Comparison of ENCODE assay signal across 15 cellular contexts in the genomic region with DNA sequence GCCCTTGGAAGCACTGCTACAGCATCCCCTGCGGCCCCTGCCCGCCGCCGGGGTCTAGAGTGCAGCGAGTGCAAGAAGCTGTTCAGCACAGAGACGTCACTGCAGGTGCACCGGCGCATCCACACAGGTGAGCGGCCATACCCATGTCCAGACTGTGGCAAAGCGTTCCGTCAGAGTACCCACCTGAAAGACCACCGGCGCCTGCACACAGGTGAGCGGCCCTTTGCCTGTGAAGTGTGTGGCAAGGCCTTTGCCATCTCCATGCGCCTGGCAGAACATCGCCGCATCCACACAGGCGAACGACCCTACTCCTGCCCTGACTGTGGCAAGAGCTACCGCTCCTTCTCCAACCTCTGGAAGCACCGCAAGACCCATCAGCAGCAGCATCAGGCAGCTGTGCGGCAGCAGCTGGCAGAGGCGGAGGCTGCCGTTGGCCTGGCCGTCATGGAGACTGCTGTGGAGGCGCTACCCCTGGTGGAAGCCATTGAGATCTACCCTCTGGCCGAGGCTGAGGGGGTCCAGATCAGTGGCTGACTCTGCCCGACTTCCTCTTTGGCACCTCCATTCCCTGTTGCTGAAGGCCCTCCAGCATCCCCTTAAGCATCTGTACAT. TPM values are rescaled to one million over a fixed set of nuclear protein-coding genes. Genes with fewer than 3 reads are reported as not detected.
DNase-seq lines count a peak whose midpoint lies in the region; ATAC-seq, FAIRE-seq and TF ChIP-seq lines count a peak whose summit lies in the region.
"Had no signal": no experiment of that assay in that cellular context is flagged by ENCODE, and none has a peak within 500 bp of the region (broad histone marks: within the 10 kb centered on the region; RNA-seq: fewer than 3 reads in every experiment).

No MANE protein-coding gene starts in this region.

- H3K4me3 Mint-ChIP-seq in activated naive CD8-positive, alpha-beta T cell treated with anti-CD3 and anti-CD28 coated beads, Interleukin-2, amount 50 U/mL, for 24 hours: no peak overlapping the region
- no peak overlapping the region for H3K4me3 Mint-ChIP-seq in activated naive CD8-positive, alpha-beta T cell treated with anti-CD3 and anti-CD28 coated beads for 36 hours
- no peak overlapping the region for H3K4me3 Mint-ChIP-seq in Calu3 (ENCODE audit: low read depth, unreplicated experiment)
- H3K4me3 Mint-ChIP-seq in stimulated activated naive B cell treated with anti-CD40 and anti-IgM and Interleukin-4, amounts not matched to agents 10 μg/mL and 1 μg/mL and 100 μg/mL, for 72 hours: no peak overlapping the region
- H3K4me3 Mint-ChIP-seq: CD14-positive monocyte had no signal

- TF ChIP-seq CTCF in Calu3 (IDR thresholded peaks at IDR 0.05; ENCODE audit: unreplicated experiment) (no peak), bronchial epithelial cell (IDR thresholded peaks at IDR 0.05; ENCODE audit: insufficient read depth, low read length, severe bottlenecking) (no peak)

- DNase-seq in activated naive CD8-positive, alpha-beta T cell treated with anti-CD3 and anti-CD28 coated beads, Interleukin-2, amount 50 U/mL, for 24 hours: no peak
- no peak for DNase-seq in activated naive CD8-positive, alpha-beta T cell treated with anti-CD3 and anti-CD28 coated beads for 36 hours
- DNase-seq in Calu3 (no peak), bronchial epithelial cell (ENCODE audit: low read depth) (no peak), Kasumi-1 (lab: John Stamatoyannopoulos, UW) (no peak), SIG-M5 (lab: John Stamatoyannopoulos, UW) (no peak)
- no peak for DNase-seq in stimulated activated naive B cell treated with anti-CD40 and anti-IgM and Interleukin-4, amounts not matched to agents 10 μg/mL and 1 μg/mL and 100 μg/mL, for 72 hours
- DNase-seq: 8988T, DND-41, NCI-H1105 treated with DMSO at 0.1 percent for 48 hours, NCI-H2081 treated with DMSO at 0.1 percent for 48 hours, Right ventricle myocardium superior had no signal

- no peak overlapping the region for H3K4me3 ChIP-seq in bronchial epithelial cell (ENCODE audit: low read depth, low read length)
- H3K4me3 ChIP-seq: GM23248 had no signal

- peaks cover 28% of the 10 kb centered on the region for H3K36me3 ChIP-seq in bronchial epithelial cell (ENCODE audit: control insufficient read depth, insufficient read depth, low read length)

- peaks cover 26% of the 10 kb centered on the region for H3K36me3 Mint-ChIP-seq in activated naive CD8-positive, alpha-beta T cell treated with anti-CD3 and anti-CD28 coated beads, Interleukin-2, amount 50 U/mL, for 24 hours (ENCODE audit: low read depth)
- peaks cover 9% of the 10 kb centered on the region for H3K36me3 Mint-ChIP-seq in activated naive CD8-positive, alpha-beta T cell treated with anti-CD3 and anti-CD28 coated beads for 36 hours
- peaks cover 61% of the 10 kb centered on the region for H3K36me3 Mint-ChIP-seq in Calu3 (ENCODE audit: insufficient read depth, unreplicated experiment)
- H3K36me3 Mint-ChIP-seq in stimulated activated naive B cell treated with anti-CD40 and anti-IgM and Interleukin-4, amounts not matched to agents 10 μg/mL and 1 μg/mL and 100 μg/mL, for 72 hours: peaks cover 23 to 64% of the 10 kb centered on the region in 2 donors

- intact Hi-C loops in Calu3 (cut with micrococcal nuclease; ENCODE audit: unreplicated experiment): no loop called here

- H3K9me3 Mint-ChIP-seq in activated naive CD8-positive, alpha-beta T cell treated with anti-CD3 and anti-CD28 coated beads, Interleukin-2, amount 50 U/mL, for 24 hours: no peaks in the 10 kb centered on the region
- H3K9me3 Mint-ChIP-seq in activated naive CD8-positive, alpha-beta T cell treated with anti-CD3 and anti-CD28 coated beads for 36 hours: no peaks in the 10 kb centered on the region
- H3K9me3 Mint-ChIP-seq in Calu3 (ENCODE audit: low read depth, unreplicated experiment): no peaks in the 10 kb centered on the region
- no peaks in the 10 kb centered on the region for H3K9me3 Mint-ChIP-seq in stimulated activated naive B cell treated with anti-CD40 and anti-IgM and Interleukin-4, amounts not matched to agents 10 μg/mL and 1 μg/mL and 100 μg/mL, for 72 hours
- H3K9me3 Mint-ChIP-seq: CD14-positive monocyte had no signal

- peaks cover 36% of the 10 kb centered on the region for H3K4me1 Mint-ChIP-seq in activated naive CD8-positive, alpha-beta T cell treated with anti-CD3 and anti-CD28 coated beads, Interleukin-2, amount 50 U/mL, for 24 hours
- H3K4me1 Mint-ChIP-seq in activated naive CD8-positive, alpha-beta T cell treated with anti-CD3 and anti-CD28 coated beads for 36 hours: peaks cover 23% of the 10 kb centered on the region
- peaks cover 30% of the 10 kb centered on the region for H3K4me1 Mint-ChIP-seq in Calu3 (ENCODE audit: low read depth, unreplicated experiment)
- peaks cover 32 to 41% of the 10 kb centered on the region in 2 donors for H3K4me1 Mint-ChIP-seq in stimulated activated naive B cell treated with anti-CD40 and anti-IgM and Interleukin-4, amounts not matched to agents 10 μg/mL and 1 μg/mL and 100 μg/mL, for 72 hours

- H3K27ac Mint-ChIP-seq in activated naive CD8-positive, alpha-beta T cell treated with anti-CD3 and anti-CD28 coated beads, Interleukin-2, amount 50 U/mL, for 24 hours: peak overlapping the region; percentile 29
- no peak overlapping the region for H3K27ac Mint-ChIP-seq in activated naive CD8-positive, alpha-beta T cell treated with anti-CD3 and anti-CD28 coated beads for 36 hours
- peak overlapping the region; percentile 6 for H3K27ac Mint-ChIP-seq in Calu3 (ENCODE audit: unreplicated experiment)
- peak overlapping the region; percentile 65 for H3K27ac Mint-ChIP-seq in stimulated activated naive B cell treated with anti-CD40 and anti-IgM and Interleukin-4, amounts not matched to agents 10 μg/mL and 1 μg/mL and 100 μg/mL, for 72 hours

- peak; percentile 68 for FAIRE-seq in bronchial epithelial cell (lab: Jason Lieb, UNC)

- H3K27me3 Mint-ChIP-seq in activated naive CD8-positive, alpha-beta T cell treated with anti-CD3 and anti-CD28 coated beads, Interleukin-2, amount 50 U/mL, for 24 hours: no peaks in the 10 kb centered on the region
- H3K27me3 Mint-ChIP-seq in activated naive CD8-positive, alpha-beta T cell treated with anti-CD3 and anti-CD28 coated beads for 36 hours: no peaks in the 10 kb centered on the region
- no peaks in the 10 kb centered on the region for H3K27me3 Mint-ChIP-seq in Calu3 (ENCODE audit: unreplicated experiment)
- H3K27me3 Mint-ChIP-seq in stimulated activated naive B cell treated with anti-CD40 and anti-IgM and Interleukin-4, amounts not matched to agents 10 μg/mL and 1 μg/mL and 100 μg/mL, for 72 hours: no peaks in the 10 kb centered on the region

- CTCF ChIA-PET in Calu3 (lab: Charles Lee): interaction anchor here (1.0 kb wide), 1 partner anchor 29 kb away, joined by 3 read pairs; no protein-coding TSS in a partner anchor

- BruUV-seq in Calu3 (replicated peaks; lab: Mats Ljungman, UMichigan): no TSS peak

- no peak for ATAC-seq in activated naive CD8-positive, alpha-beta T cell treated with anti-CD3 and anti-CD28 coated beads, Interleukin-2, amount 50 U/mL, for 24 hours
- ATAC-seq in stimulated activated naive B cell treated with anti-CD40 and anti-IgM and Interleukin-4, amounts not matched to agents 10 μg/mL and 1 μg/mL and 100 μg/mL, for 72 hours (replicated peaks): no peak

- H3K27me3 ChIP-seq in bronchial epithelial cell (ENCODE audit: control insufficient read depth, insufficient read depth, low read length): no peaks in the 10 kb centered on the region

RNA-seq across cellular contexts. Expression of a gene that starts 4.9 kb away (rescaled TPM):
- 10 to 100 TPM; 15.5 to 16.0 TPM for total RNA-seq in activated naive CD8-positive, alpha-beta T cell treated with anti-CD3 and anti-CD28 coated beads for 36 hours
- total RNA-seq in Calu3 (2022) (22.0 and 22.1 TPM in 2 replicates), bronchial epithelial cell (7.1 and 7.4 TPM in 2 replicates)

RNA-seq across cellular contexts. Expression of a gene that starts 10.9 kb away (rescaled TPM):
- total RNA-seq in activated naive CD8-positive, alpha-beta T cell treated with anti-CD3 and anti-CD28 coated beads for 36 hours: under 1 TPM; 0.58 to 0.74 TPM
- total RNA-seq in Calu3 (2022) (0.44 and 0.61 TPM in 2 replicates), bronchial epithelial cell (under 0.01 TPM in 2 replicates)
- total RNA-seq: GM23248, HT-29 had no signal

RNA-seq across cellular contexts. Expression of a gene that starts 51.4 kb away (rescaled TPM):
- total RNA-seq in activated naive CD8-positive, alpha-beta T cell treated with anti-CD3 and anti-CD28 coated beads for 36 hours: 10 to 100 TPM; 50.8 to 52.2 TPM
- total RNA-seq in Calu3 (2022): 3.9 and 4.6 TPM in 2 replicates
- 0.26 and 0.53 TPM in 2 replicates for total RNA-seq in bronchial epithelial cell
